ENCODE assay signal across 8 cellular contexts in genomic region chr12:75390156-75390898, GRCh38. TPM values are rescaled to one million over a fixed set of nuclear protein-coding genes. Genes with fewer than 3 reads are reported as not detected.
A peak's percentile ranks its signal among the peaks of the same experiment; 100 is the strongest.
DNase-seq lines count a peak whose midpoint lies in the region; ATAC-seq and TF ChIP-seq lines count a peak whose summit lies in the region.

No MANE protein-coding gene starts in this region.

- H3K9ac ChIP-seq in ES-I3 (ENCODE audit: low read depth, low read length) (peak overlapping the region; percentile 60), mammary epithelial cell (ENCODE audit: insufficient read depth, low read length) (peak overlapping the region; percentile 46)

- peak overlapping the region; percentile 97 for H2AFZ ChIP-seq in mammary epithelial cell (ENCODE audit: low read depth, low read length)

- TSS peak; percentile 72 for BruUV-seq in mammary epithelial cell (replicated peaks; lab: Mats Ljungman, UMichigan)

- H3K36me3 ChIP-seq in ES-I3 (ENCODE audit: insufficient read depth, low read length) (no peaks in the 10 kb centered on the region), mammary epithelial cell (ENCODE audit: insufficient read depth, low read length) (no peaks in the 10 kb centered on the region)

- CTCF ChIA-PET in mammary epithelial cell (lab: Charles Lee; ENCODE audit: low non-redundant PET): interaction anchor here (0.9 to 1.1 kb wide), 2 partner anchors 48 to 94 kb away, joined by 9 to 22 read pairs; no protein-coding TSS in a partner anchor

- 0% methylated on average over 4 of the region's 6 CpGs for WGBS in mammary epithelial cell (ENCODE audit: low coverage, missing lambda C conversion rate)

- no peaks in the 10 kb centered on the region for H3K79me2 ChIP-seq in mammary epithelial cell (ENCODE audit: insufficient read depth, low read length)

- H3K4me2 ChIP-seq in mammary epithelial cell (ENCODE audit: insufficient read depth, low read depth, low read length): peak overlapping the region; percentile 86

- H4K20me1 ChIP-seq in mammary epithelial cell (ENCODE audit: insufficient read depth, low read length): no peaks in the 10 kb centered on the region

- peak; percentile 3 for ATAC-seq in HG03108 (IDR thresholded peaks at IDR 0.05; ENCODE audit: unreplicated experiment)

- TF ChIP-seq CTCF in mammary epithelial cell (conservative IDR thresholded peaks at IDR 0.05 in 1 of 2, IDR thresholded peaks at IDR 0.05 in 1 of 2; ENCODE audit: extremely low read depth in 1 of 2, insufficient read depth in 1 of 2, low read depth in 1 of 2, low read length in 2 of 2): no peak
- TF ChIP-seq CTCF in GM20000 (IDR thresholded peaks at IDR 0.05; ENCODE audit: extremely low read depth, missing control alignments): no peak

- in situ Hi-C loops in mammary epithelial cell (cut with MboI; ENCODE audit: low sequenced_read_pairs in 2 of 2): no loop called here

- no peaks in the 10 kb centered on the region for H3K27me3 ChIP-seq in mammary epithelial cell (ENCODE audit: insufficient read depth, low read length)

- H3K9me3 ChIP-seq in ES-I3 (ENCODE audit: control insufficient read depth, insufficient read depth, low read length) (no peaks in the 10 kb centered on the region), mammary epithelial cell (replicated peaks; ENCODE audit: insufficient read depth, low read length) (no peaks in the 10 kb centered on the region)

- H3K27ac ChIP-seq in mammary epithelial cell (ENCODE audit: insufficient read depth, low read depth, low read length): peak overlapping the region; percentile 68

- dilution Hi-C loops in mammary epithelial cell (cut with HindIII; ENCODE audit: low sequenced_read_pairs): no loop called here

- peak overlapping the region; percentile 50 to 80 (median 52) for H3K4me3 ChIP-seq in mammary epithelial cell (replicated peaks in 1 of 3; ENCODE audit: insufficient read depth in 1 of 3, low read depth in 2 of 3, low read length in 3 of 3)

- intact Hi-C loops in mammary epithelial cell (cut with micrococcal nuclease): loop anchor here (5.0 kb wide), 3 partner anchors 57 to 642 kb away; partner anchors contain the start of gene PHLDA1

- no peaks in the 10 kb centered on the region; the same call in 1 of the 2 replicates for H3K4me1 ChIP-seq in ES-I3 (ENCODE audit: insufficient read depth, low read length)
- peaks cover 20% of the 10 kb centered on the region for H3K4me1 ChIP-seq in mammary epithelial cell (ENCODE audit: insufficient read depth, low read length)

- DNase-seq in mammary epithelial cell: no peak
- peak; percentile 12 for DNase-seq in myocyte (ENCODE audit: low read depth)
- DNase-seq in stimulated activated CD4-positive, alpha-beta T cell treated with anti-CD3 and anti-CD28 coated beads, Interleukin-2, amount 100 ng/mL, for 24 hours: no peak
- DNase-seq in CD1c-positive myeloid dendritic cell (ENCODE audit: extremely low spot score): no peak
- no peak for DNase-seq in GM20000 (ENCODE audit: low spot score)
- DNase-seq in T1000 (lab: John Stamatoyannopoulos, UW): no peak

RNA-seq across cellular contexts. Expression of gene GLIPR1L2, which starts 0.6 kb away (rescaled TPM):
- total RNA-seq in mammary epithelial cell (1 to 10 TPM in 1 of 2 donors, under 1 TPM in 1; 0.80 to 1.2 TPM), myocyte (0.21 and 0.91 TPM in 2 replicates)
- 0.42 TPM for polyA plus RNA-seq in mammary epithelial cell
- not detected for polyA minus RNA-seq in mammary epithelial cell
- 1.1 TPM for polyA plus RNA-seq in myocyte (2012)

RNA-seq across cellular contexts. Expression of gene GLIPR1L1, which starts 55.9 kb away (rescaled TPM):
- total RNA-seq in mammary epithelial cell (not detected), myocyte (not detected in 2 replicates)
- polyA plus RNA-seq in mammary epithelial cell: not detected
- not detected for polyA minus RNA-seq in mammary epithelial cell
- 0.15 TPM for polyA plus RNA-seq in myocyte (2012)
